32 cellular contexts compared by ENCODE assay signal in genomic region chr15:88839961-88840360, GRCh38. TPM values are rescaled to one million over a fixed set of nuclear protein-coding genes. Genes with fewer than 3 reads are reported as not detected.
"Had no signal": no experiment of that assay in that cellular context is flagged by ENCODE, and none has a peak within 500 bp of the region (broad histone marks: within the 10 kb centered on the region; RNA-seq: fewer than 3 reads in every experiment).

No MANE protein-coding gene starts in this region.

- H3K36me3 ChIP-seq: brain microvascular endothelial cell, breast epithelium had no signal

- H3K4me3 ChIP-seq: body of pancreas, breast epithelium had no signal

- FAIRE-seq: astrocyte, TTC549 had no signal

- H3K27me3 ChIP-seq: body of pancreas, brain microvascular endothelial cell, breast epithelium had no signal

- H3K9me3 ChIP-seq: body of pancreas, breast epithelium had no signal

- DNase-seq: activated B cell treated with CpG ODN at 0.5 μM for 24 hours; activated CD4-positive, alpha-beta memory T cell treated with anti-CD3 and anti-CD28 coated beads for 36 hours; activated CD4-positive, alpha-beta T cell treated with anti-CD3 and anti-CD28 coated beads for 4 hours; activated CD4-positive, alpha-beta T cell treated with anti-CD3 and anti-CD28 coated beads, Interleukin-2, amount 10 ng/mL, durations not matched to agents 24 days and 14 days; activated CD4-positive, alpha-beta T cell treated with anti-CD3 and anti-CD28 coated beads, Interleukin-2, amount 50 U/mL, for 1 hour; activated CD4-positive, alpha-beta T cell treated with anti-CD3 and anti-CD28 coated beads, Interleukin-2, amount 50 U/mL, for 4 hours; activated CD4-positive, CD25-positive, alpha-beta regulatory T cell treated with anti-CD3 and anti-CD28 coated beads, Interleukin-2, amount 50 U/mL, for 72 hours; activated CD8-positive, alpha-beta memory T cell treated with anti-CD3 and anti-CD28 coated beads, Interleukin-2, amount 50 U/mL, for 4 hours; activated CD8-positive, alpha-beta T cell treated with anti-CD3 and anti-CD28 coated beads for 36 hours; activated effector memory CD4-positive, alpha-beta T cell treated with Interleukin-2 at 50 U/mL for 16 hours; activated gamma-delta T cell; activated naive CD4-positive, alpha-beta T cell treated with anti-CD3 and anti-CD28 coated beads, Interleukin-2, amount 10 ng/mL, durations not matched to agents 7 days and 5 days; activated naive CD4-positive, alpha-beta T cell treated with Interleukin-2 at 50 U/mL for 16 hours; activated naive CD8-positive, alpha-beta T cell treated with anti-CD3 and anti-CD28 coated beads, Interleukin-2, amount 10 ng/mL, durations not matched to agents 7 days and 5 days; activated naive CD8-positive, alpha-beta T cell treated with anti-CD3 and anti-CD28 coated beads, Interleukin-2, amount 50 U/mL, for 24 hours; activated T-cell treated with anti-CD3 and anti-CD28 coated beads for 4 hours; activated T-cell treated with anti-CD3 and anti-CD28 coated beads, Interleukin-2, amount 50 U/mL, for 1 hour; activated T-cell treated with anti-CD3 and anti-CD28 coated beads, Interleukin-2, amount 50 U/mL, for 48 hours; amygdala; anterior cingulate cortex; body of pancreas; brain microvascular endothelial cell; central memory CD4-positive, alpha-beta T cell; T-helper 1 cell; T-helper 2 cell; T-helper 9 cell had no signal

- H3K4me1 ChIP-seq: body of pancreas, breast epithelium had no signal

- H3K27ac ChIP-seq: body of pancreas, brain microvascular endothelial cell, breast epithelium, VCaP had no signal

- ATAC-seq: activated CD8-positive, alpha-beta T cell treated with anti-CD3 and anti-CD28 coated beads for 36 hours; activated naive CD8-positive, alpha-beta T cell treated with anti-CD3 and anti-CD28 coated beads, Interleukin-2, amount 50 U/mL, for 24 hours; body of pancreas had no signal

RNA-seq across cellular contexts. Expression of gene ACAN, which starts 36.7 kb away (rescaled TPM):
- total RNA-seq: activated B cell treated with CpG ODN at 0.5 μM for 24 hours; activated CD4-positive, alpha-beta memory T cell treated with anti-CD3 and anti-CD28 coated beads for 36 hours; activated CD4-positive, alpha-beta T cell treated with anti-CD3 and anti-CD28 coated beads, Interleukin-2, amount 10 ng/mL, durations not matched to agents 24 days and 14 days; activated CD8-positive, alpha-beta memory T cell treated with anti-CD3 and anti-CD28 coated beads for 36 hours; activated CD8-positive, alpha-beta T cell treated with anti-CD3 and anti-CD28 coated beads for 36 hours; activated naive CD8-positive, alpha-beta T cell treated with anti-CD3 and anti-CD28 coated beads, Interleukin-2, amount 10 ng/mL, durations not matched to agents 7 days and 5 days; activated T-helper 2 cell treated with anti-CD3 and anti-CD28 coated beads, Interferon-gamma antibody, Interleukin-2, Interleukin-4, amounts not matched to agents 10 μg/mL and 5 μg/mL and 100 μg/mL, durations not matched to agents 14 hours and 24 hours and 36 hours had no signal
